ENCODE assay signal across 17 cellular contexts in genomic region chr1:55854911-55855310, GRCh38.
"Had no signal": no experiment of that assay in that cellular context is flagged by ENCODE, and none has a peak within 500 bp of the region (broad histone marks: within the 10 kb centered on the region; RNA-seq: fewer than 3 reads in every experiment).

No MANE protein-coding gene starts in this region.

- H3K36me3 ChIP-seq: heart left ventricle, left lung, right lobe of liver had no signal

- H3K27me3 Mint-ChIP-seq: progenitor cell of endocrine pancreas had no signal

- H3K4me1 ChIP-seq: left lung, right lobe of liver had no signal

- H3K36me3 Mint-ChIP-seq: activated naive CD4-positive, alpha-beta T cell treated with anti-CD3 and anti-CD28 coated beads, Interleukin-2, amount 50 U/mL, for 24 hours; natural killer cell had no signal

- H3K9me3 Mint-ChIP-seq: activated naive CD4-positive, alpha-beta T cell treated with anti-CD3 and anti-CD28 coated beads, Interleukin-2, amount 50 U/mL, for 24 hours; natural killer cell had no signal

- DNase-seq: activated CD4-positive, alpha-beta T cell treated with anti-CD3 and anti-CD28 coated beads, Interleukin-2, amount 50 U/mL, for 1 hour; anterior cingulate cortex; erythroblast; foreskin melanocyte; heart left ventricle; islet precursor cell; left lung; mucosa of descending colon; natural killer cell; occipital lobe; right lobe of liver; stimulated activated naive CD4-positive, alpha-beta T cell; substantia nigra; T-helper 2 cell had no signal

- ATAC-seq: heart left ventricle, left lung, mucosa of descending colon, natural killer cell, right lobe of liver had no signal

- H3K27me3 ChIP-seq: heart left ventricle, left lung, right lobe of liver had no signal

- H3K4me3 ChIP-seq: coronary artery, heart left ventricle, left lung, mucosa of descending colon, right lobe of liver had no signal

- H3K9me3 ChIP-seq: heart left ventricle, left lung, mucosa of descending colon, right lobe of liver had no signal

- H3K4me3 Mint-ChIP-seq: activated naive CD4-positive, alpha-beta T cell treated with anti-CD3 and anti-CD28 coated beads, Interleukin-2, amount 50 U/mL, for 24 hours; natural killer cell had no signal

- H3K27ac Mint-ChIP-seq: activated naive CD4-positive, alpha-beta T cell treated with anti-CD3 and anti-CD28 coated beads, Interleukin-2, amount 50 U/mL, for 24 hours; natural killer cell; progenitor cell of endocrine pancreas had no signal

- H3K27ac ChIP-seq: coronary artery, heart left ventricle, left lung, right lobe of liver had no signal

- H3K4me1 Mint-ChIP-seq: activated naive CD4-positive, alpha-beta T cell treated with anti-CD3 and anti-CD28 coated beads, Interleukin-2, amount 50 U/mL, for 24 hours; natural killer cell had no signal
